In the genomic region with DNA sequence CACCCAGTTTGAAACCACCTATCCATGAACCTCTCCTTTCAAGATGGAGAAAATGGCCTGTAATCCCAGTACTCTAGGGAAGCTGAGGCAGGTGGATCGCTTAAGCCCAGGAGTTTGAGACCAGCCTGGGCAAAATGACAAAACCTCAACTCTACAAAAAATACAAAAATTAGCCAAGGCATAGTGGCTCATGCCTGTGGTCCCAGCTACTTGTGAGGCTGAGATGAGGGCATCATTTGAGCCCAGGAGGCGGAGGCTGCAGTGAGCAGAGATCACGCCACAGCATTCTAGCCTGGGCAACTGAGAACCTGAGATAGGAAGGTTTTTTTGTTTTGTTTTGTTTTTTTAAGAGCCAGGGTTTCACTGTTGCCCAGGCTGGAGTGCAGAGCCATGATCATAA, we compare ENCODE assay signal across 12 cellular contexts. TPM values are rescaled to one million over a fixed set of nuclear protein-coding genes. Genes with fewer than 3 reads are reported as not detected.
DNase-seq lines count a peak whose midpoint lies in the region; TF ChIP-seq lines count a peak whose summit lies in the region.
"Had no signal": no experiment of that assay in that cellular context is flagged by ENCODE, and none has a peak within 500 bp of the region (broad histone marks: within the 10 kb centered on the region; RNA-seq: fewer than 3 reads in every experiment).

No MANE protein-coding gene starts in this region.

- H3K36me3 ChIP-seq in trophoblast cell (ENCODE audit: control insufficient read depth in 1 of 2, insufficient read depth in 2 of 2, low read length in 2 of 2), result peaks cover 12 to 13% of the 10 kb centered on the region in 2 experiments

- no peak for TF ChIP-seq CTCF in HL-60 (IDR thresholded peaks at IDR 0.05; ENCODE audit: insufficient read depth, low read length)

- no peaks in the 10 kb centered on the region for H3K9me3 ChIP-seq in trophoblast cell (ENCODE audit: insufficient read depth, low read depth, low read length)

- no peak overlapping the region for H3K23ac ChIP-seq in trophoblast cell (ENCODE audit: low read length)

- H2BK12ac ChIP-seq in trophoblast cell (ENCODE audit: low read length), result no peak overlapping the region

- H3K4me1 ChIP-seq in trophoblast cell (ENCODE audit: control insufficient read depth in 1 of 2, insufficient read depth in 2 of 2, low read length in 2 of 2), result peaks cover 20 to 22% of the 10 kb centered on the region in 2 experiments

- H3K79me1 ChIP-seq in trophoblast cell (ENCODE audit: low read length), result peaks cover 10% of the 10 kb centered on the region

- H3K9ac ChIP-seq in trophoblast cell (ENCODE audit: low read length), result no peak overlapping the region

- no peak overlapping the region for H3K4me2 ChIP-seq in trophoblast cell (ENCODE audit: low read length)

- H2BK120ac ChIP-seq in trophoblast cell (ENCODE audit: insufficient read depth, low read length, poor library complexity), result no peak overlapping the region

- H3K4ac ChIP-seq in trophoblast cell (ENCODE audit: low read depth, low read length), result peak overlapping the region; percentile 59

- no peak overlapping the region for H4K12ac ChIP-seq in trophoblast cell (ENCODE audit: low read depth, low read length)

- H3K36me3 Mint-ChIP-seq in T-helper 2 cell treated with Interferon-gamma antibody and Interleukin-4, amounts not matched to agents 5 μg/mL and 100 μg/mL, for 36 hours (ENCODE audit: low read depth), result peaks cover 15% of the 10 kb centered on the region

- no peak overlapping the region for H2AK5ac ChIP-seq in trophoblast cell (ENCODE audit: low read length)

- no peaks in the 10 kb centered on the region for H3K27me3 Mint-ChIP-seq in T-helper 2 cell treated with Interferon-gamma antibody and Interleukin-4, amounts not matched to agents 5 μg/mL and 100 μg/mL, for 36 hours (ENCODE audit: low read depth)

- H3K4me1 Mint-ChIP-seq in T-helper 2 cell treated with Interferon-gamma antibody and Interleukin-4, amounts not matched to agents 5 μg/mL and 100 μg/mL, for 36 hours (ENCODE audit: low read depth), result peaks cover 52% of the 10 kb centered on the region

- H3K27me3 ChIP-seq in HL-60 (ENCODE audit: insufficient read depth, poor library complexity, severe bottlenecking) (no peaks in the 10 kb centered on the region), trophoblast cell (ENCODE audit: insufficient read depth, low read length) (no peaks in the 10 kb centered on the region)

- no peak overlapping the region for H2AFZ ChIP-seq in trophoblast cell (ENCODE audit: insufficient read depth, low read length, poor library complexity)

- H3K9me3 Mint-ChIP-seq in T-helper 2 cell treated with Interferon-gamma antibody and Interleukin-4, amounts not matched to agents 5 μg/mL and 100 μg/mL, for 36 hours, result no peaks in the 10 kb centered on the region

- H3K4me3 ChIP-seq in HL-60 (replicated peaks; ENCODE audit: insufficient read depth, low read length), result peak overlapping the region; percentile 19
- no peak overlapping the region for H3K4me3 ChIP-seq in trophoblast cell (ENCODE audit: low read depth, low read length)
- H3K4me3 ChIP-seq: skin epidermis had no signal

- peaks cover 58% of the 10 kb centered on the region for H3K79me2 ChIP-seq in trophoblast cell (ENCODE audit: control insufficient read depth, insufficient read depth, low read length, poor library complexity)

- no peak overlapping the region for H3K4me3 Mint-ChIP-seq in T-helper 2 cell treated with Interferon-gamma antibody and Interleukin-4, amounts not matched to agents 5 μg/mL and 100 μg/mL, for 36 hours

- H3K27ac ChIP-seq in HL-60 (replicated peaks) (peak overlapping the region; percentile 96), trophoblast cell (ENCODE audit: low read depth, low read length) (no peak overlapping the region)
- H3K27ac ChIP-seq: 22Rv1 had no signal

- H4K8ac ChIP-seq in trophoblast cell (ENCODE audit: low read depth, low read length), result no peak overlapping the region

- H3K27ac Mint-ChIP-seq in T-helper 2 cell treated with Interferon-gamma antibody and Interleukin-4, amounts not matched to agents 5 μg/mL and 100 μg/mL, for 36 hours, result peak overlapping the region; percentile 58

- no peak for DNase-seq in T-helper 2 cell treated with Interferon-gamma antibody and Interleukin-4, amounts not matched to agents 5 μg/mL and 100 μg/mL, for 36 hours (ENCODE audit: low spot score)
- DNase-seq in T-helper 2 cell (no peak), HL-60 (ENCODE audit: low read depth in 1 of 2, low spot score in 1 of 2) (no peak), astrocyte of the hippocampus (ENCODE audit: low read depth, low spot score) (peak; percentile 73), trophoblast cell (no peak), iPS-NIHi7 (ENCODE audit: extremely low spot score) (no peak)
- no peak for DNase-seq in activated CD8-positive, alpha-beta memory T cell treated with anti-CD3 and anti-CD28 coated beads for 24 hours
- DNase-seq in stimulated activated CD4-positive, alpha-beta T cell treated with anti-CD3 and anti-CD28 coated beads, Interleukin-2, amount 100 ng/mL, for 24 hours, result no peak
- DNase-seq: NCI-H2029, NCI-H510A treated with DMSO at 0.1 percent for 48 hours had no signal

- WGBS in trophoblast cell (ENCODE audit: extremely low coverage, insufficient coverage, insufficient read length), result no CpG with 5 or more reads among the region's 3 CpGs

- H3K14ac ChIP-seq in trophoblast cell (ENCODE audit: low read length), result no peak overlapping the region

- no peak overlapping the region for H4K91ac ChIP-seq in trophoblast cell (ENCODE audit: low read depth, low read length)

- no peak overlapping the region for H3K18ac ChIP-seq in trophoblast cell (ENCODE audit: low read length)

- H2BK5ac ChIP-seq in trophoblast cell (ENCODE audit: low read depth, low read length, poor library complexity), result no peak overlapping the region

RNA-seq across cellular contexts. Expression of gene TKT, which starts 5.4 kb away (rescaled TPM):
- 527 and 539 TPM in 2 replicates for polyA plus RNA-seq in trophoblast cell (2013)
